8 cellular contexts compared by ENCODE assay signal in the genomic region with DNA sequence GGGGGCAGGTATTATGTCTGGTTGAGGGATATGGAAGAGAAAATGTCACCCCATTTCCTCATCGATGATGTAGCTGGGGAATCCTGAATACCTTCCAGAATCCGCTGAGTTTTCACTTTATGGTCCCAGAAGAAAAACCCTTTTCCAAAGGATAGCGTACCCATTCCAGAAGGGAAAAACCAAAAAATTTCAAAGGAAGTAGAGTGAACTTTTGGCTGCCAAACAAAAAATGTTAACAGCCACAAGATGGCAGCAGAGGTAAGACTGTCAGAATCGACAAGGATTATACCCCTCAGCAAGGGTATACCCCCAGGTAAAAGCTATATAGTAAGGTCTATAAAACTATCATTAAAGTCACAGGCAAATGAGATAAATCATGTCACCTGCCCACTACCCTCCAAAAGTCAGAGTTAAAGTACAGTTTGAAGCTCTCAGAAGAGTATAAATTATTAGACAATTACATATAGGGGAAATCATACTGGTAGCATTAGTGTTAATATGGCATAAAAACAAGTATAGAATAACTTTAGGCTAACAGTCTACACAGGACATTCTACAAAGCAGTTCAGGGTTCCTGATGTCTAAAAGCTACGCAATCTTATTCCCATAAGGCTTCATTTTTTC. TPM values are rescaled to one million over a fixed set of nuclear protein-coding genes. Genes with fewer than 3 reads are reported as not detected.
DNase-seq lines count a peak whose midpoint lies in the region; ATAC-seq, FAIRE-seq and TF ChIP-seq lines count a peak whose summit lies in the region.

No MANE protein-coding gene starts in this region.

- no peak for ATAC-seq in HG03378 (IDR thresholded peaks at IDR 0.05; ENCODE audit: unreplicated experiment)

- H3K27ac Mint-ChIP-seq in endodermal cell = peak overlapping the region; percentile 70

- H3K9me3 ChIP-seq in endodermal cell (ENCODE audit: control insufficient read depth, low read length) (no peaks in the 10 kb centered on the region), parathyroid adenoma (ENCODE audit: control insufficient read depth, low read length) (no peaks in the 10 kb centered on the region)

- no peaks in the 10 kb centered on the region for H3K9me3 Mint-ChIP-seq in endodermal cell

- no peak overlapping the region for H2AFZ ChIP-seq in parathyroid adenoma

- H3K79me2 ChIP-seq in parathyroid adenoma = peaks cover 6% of the 10 kb centered on the region

- peaks cover 79% of the 10 kb centered on the region for H3K36me3 Mint-ChIP-seq in endodermal cell (ENCODE audit: low read depth)

- H3K4me1 Mint-ChIP-seq in endodermal cell = peaks cover 30% of the 10 kb centered on the region

- DNase-seq in M059J (ENCODE audit: low read depth) (peak; percentile 34), endodermal cell (peak; percentile 74), NCI-H146 treated with DMSO at 0.1 percent for 48 hours (lab: John Stamatoyannopoulos, UW; ENCODE audit: unreplicated experiment) (no peak), T1000 (lab: John Stamatoyannopoulos, UW) (no peak), SIG-M5 treated with dmso at 0.1 percent for 504 hours (lab: John Stamatoyannopoulos, UW; ENCODE audit: unreplicated experiment) (no peak)

- TF ChIP-seq CTCF in endodermal cell (conservative IDR thresholded peaks at IDR 0.05) (peak; percentile 85), parathyroid adenoma (IDR thresholded peaks at IDR 0.05) (peak; percentile 53)

- no peaks in the 10 kb centered on the region for H3K27me3 Mint-ChIP-seq in endodermal cell (ENCODE audit: insufficient read depth)

- no peak overlapping the region for H3K27ac ChIP-seq in endodermal cell (ENCODE audit: low read depth, low read length)
- H3K27ac ChIP-seq in parathyroid adenoma = no peak overlapping the region

- WGBS in endodermal cell (ENCODE audit: insufficient coverage in 1 of 2, insufficient read length in 1 of 2), 2 experiments = 72 to 81% methylated on average over 5 of the region's 5 CpGs

- H3K4me1 ChIP-seq in endodermal cell (ENCODE audit: control insufficient read depth, insufficient read depth, low read length) (peaks cover 19% of the 10 kb centered on the region), parathyroid adenoma (peaks cover 13% of the 10 kb centered on the region)

- H3K4me3 ChIP-seq in endodermal cell (ENCODE audit: low read length) (no peak overlapping the region), parathyroid adenoma (ENCODE audit: low read depth, low read length) (no peak overlapping the region)

- FAIRE-seq in G401.6 (lab: Jason Lieb, UNC) = peak; percentile 86

- peaks cover 94% of the 10 kb centered on the region for H3K36me3 ChIP-seq in endodermal cell (ENCODE audit: control insufficient read depth, insufficient read depth, low read length)
- H3K36me3 ChIP-seq in parathyroid adenoma (ENCODE audit: control insufficient read depth, insufficient read depth, low read length) = no peaks in the 10 kb centered on the region

- H3K9ac ChIP-seq in endodermal cell (ENCODE audit: extremely low read depth, low read length, poor library complexity, severe bottlenecking) (no peak overlapping the region), parathyroid adenoma (no peak overlapping the region)

- H3K27me3 ChIP-seq in endodermal cell (ENCODE audit: control insufficient read depth, insufficient read depth, low read length, poor library complexity, severe bottlenecking) = no peaks in the 10 kb centered on the region
- H3K27me3 ChIP-seq in parathyroid adenoma (ENCODE audit: control insufficient read depth, insufficient read depth, low read length) = no peaks in the 10 kb centered on the region

- no peak overlapping the region for H3K4me2 ChIP-seq in parathyroid adenoma (ENCODE audit: low read length)

- H3K4me3 Mint-ChIP-seq in endodermal cell = no peak overlapping the region

RNA-seq across cellular contexts. Expression of a gene that starts 18.0 kb away (rescaled TPM):
- total RNA-seq in M059J (2014; rRNA removed; shearing (Covaris generic)) = 47.1 and 64.0 TPM in 2 replicates
- total RNA-seq in endodermal cell = 100 to 1,000 TPM; 314 to 367 TPM
- 253 TPM for polyA plus RNA-seq in endodermal cell (2013, experiment 1 of 2)
- 214 TPM for polyA plus RNA-seq in endodermal cell (2013, experiment 2 of 2)

RNA-seq across cellular contexts. Expression of a gene that starts 18.4 kb away (rescaled TPM):
- total RNA-seq in M059J (2014; rRNA removed; shearing (Covaris generic)) = 67.5 and 78.5 TPM in 2 replicates
- total RNA-seq in endodermal cell = 10 to 100 TPM; 76.7 to 82.9 TPM
- 61.4 TPM for polyA plus RNA-seq in endodermal cell (2013, experiment 1 of 2)
- 63.7 TPM for polyA plus RNA-seq in endodermal cell (2013, experiment 2 of 2)

RNA-seq across cellular contexts. Expression of a gene that starts 19.6 kb away (rescaled TPM):
- 7.5 and 13.7 TPM in 2 replicates for total RNA-seq in M059J (2014; rRNA removed; shearing (Covaris generic))
- 10 to 100 TPM; 16.9 to 17.2 TPM for total RNA-seq in endodermal cell
- polyA plus RNA-seq in endodermal cell (2013, experiment 1 of 2) = 37.1 TPM
- 32.0 TPM for polyA plus RNA-seq in endodermal cell (2013, experiment 2 of 2)

RNA-seq across cellular contexts. Expression of a gene that starts 27.9 kb away (rescaled TPM):
- not detected in 2 replicates for total RNA-seq in M059J (2014; rRNA removed; shearing (Covaris generic))
- 1 to 10 TPM in 1 of 2 donors, under 1 TPM in 1; 0.64 to 1.4 TPM for total RNA-seq in endodermal cell
- polyA plus RNA-seq in endodermal cell (2013, experiment 1 of 2) = not detected
- not detected for polyA plus RNA-seq in endodermal cell (2013, experiment 2 of 2)

RNA-seq across cellular contexts. Expression of a gene that starts 34.9 kb away (rescaled TPM):
- not detected in 2 replicates for total RNA-seq in M059J (2014; rRNA removed; shearing (Covaris generic))
- total RNA-seq in endodermal cell = not detected
- polyA plus RNA-seq in endodermal cell (2013, experiment 1 of 2) = not detected
- polyA plus RNA-seq in endodermal cell (2013, experiment 2 of 2) = not detected

Comparison
In these comparisons a context has a peak if more than half of its experiments do, and no peak if none do; other contexts are left out.
1. DNase-seq: peak in M059J (single experiment) and endodermal cell (single experiment); none in NCI-H146 treated with DMSO at 0.1 percent for 48 hours (single experiment), T1000 (single experiment) and SIG-M5 treated with dmso at 0.1 percent for 504 hours (single experiment).